Comparison of ENCODE assay signal across 30 cellular contexts in genomic region chr1:56309065-56309464, GRCh38.
"Had no signal": no experiment of that assay in that cellular context is flagged by ENCODE, and none has a peak within 500 bp of the region (broad histone marks: within the 10 kb centered on the region; RNA-seq: fewer than 3 reads in every experiment).

No MANE protein-coding gene starts in this region.

- H3K27ac ChIP-seq: ascending aorta, breast epithelium, cardiac muscle cell, coronary artery, dorsolateral prefrontal cortex, esophagus squamous epithelium, gastroesophageal sphincter, WERI-Rb-1 had no signal

- H3K27me3 ChIP-seq: ascending aorta, breast epithelium, cardiac muscle cell, dorsolateral prefrontal cortex, esophagus squamous epithelium, gastroesophageal sphincter, heart right ventricle had no signal

- H3K4me1 ChIP-seq: ascending aorta, breast epithelium, esophagus squamous epithelium, gastroesophageal sphincter had no signal

- DNase-seq: activated B cell treated with CpG ODN at 0.5 μM for 24 hours; activated CD4-positive, alpha-beta memory T cell treated with anti-CD3 and anti-CD28 coated beads for 36 hours; activated CD4-positive, alpha-beta T cell treated with anti-CD3 and anti-CD28 coated beads for 48 hours; activated CD8-positive, alpha-beta memory T cell treated with anti-CD3 and anti-CD28 coated beads, Interleukin-2, amount 10 ng/mL, durations not matched to agents 7 days and 5 days; activated CD8-positive, alpha-beta memory T cell treated with anti-CD3 and anti-CD28 coated beads, Interleukin-2, amount 50 U/mL, for 4 hours; activated CD8-positive, alpha-beta T cell treated with anti-CD3 and anti-CD28 coated beads, Interleukin-2, amount 10 ng/mL, durations not matched to agents 7 days and 5 days; activated gamma-delta T cell; activated naive CD4-positive, alpha-beta T cell; activated naive CD4-positive, alpha-beta T cell treated with anti-CD3 and anti-CD28 coated beads, Interleukin-2, amount 10 ng/mL, durations not matched to agents 7 days and 5 days; activated naive CD8-positive, alpha-beta T cell treated with anti-CD3 and anti-CD28 coated beads, Interleukin-2, amount 10 ng/mL, durations not matched to agents 7 days and 5 days; activated T-cell treated with anti-CD3 and anti-CD28 coated beads, Interleukin-2, amount 50 U/mL, for 1 hour; activated T-cell treated with anti-CD3 and anti-CD28 coated beads, Interleukin-2, amount 50 U/mL, for 72 hours; dorsolateral prefrontal cortex; effector memory CD4-positive, alpha-beta T cell; endodermal cell; erythroblast; esophagus squamous epithelium; foreskin melanocyte; heart right ventricle; T-helper 1 cell; T-helper 17 cell; T1000; WERI-Rb-1 had no signal

- H3K36me3 ChIP-seq: ascending aorta, breast epithelium, cardiac muscle cell, esophagus squamous epithelium, gastroesophageal sphincter, heart right ventricle, WERI-Rb-1 had no signal

- H3K4me3 ChIP-seq: ascending aorta, breast epithelium, cardiac muscle cell, coronary artery, dorsolateral prefrontal cortex, esophagus squamous epithelium, gastroesophageal sphincter, heart right ventricle had no signal

- ATAC-seq: activated CD4-positive, CD25-positive, alpha-beta regulatory T cell treated with anti-CD3 and anti-CD28 coated beads, Interleukin-2, amount 50 U/mL, for 24 hours; activated CD8-positive, alpha-beta memory T cell treated with anti-CD3 and anti-CD28 coated beads, Interleukin-2, amount 10 ng/mL, durations not matched to agents 7 days and 5 days; activated CD8-positive, alpha-beta T cell treated with anti-CD3 and anti-CD28 coated beads, Interleukin-2, amount 10 ng/mL, durations not matched to agents 7 days and 5 days; activated naive CD4-positive, alpha-beta T cell treated with anti-CD3 and anti-CD28 coated beads, Interleukin-2, amount 50 U/mL, for 72 hours; activated T-cell treated with anti-CD3 and anti-CD28 coated beads, Interleukin-2, amount 50 U/mL, for 72 hours; gastroesophageal sphincter; T-helper 17 cell had no signal
